In genomic region chr13:30734434-30734833, GRCh38 we compare ENCODE assay signal across 12 cellular contexts. TPM values are rescaled to one million over a fixed set of nuclear protein-coding genes. Genes with fewer than 3 reads are reported as not detected.
DNase-seq lines count a peak whose midpoint lies in the region; ATAC-seq, FAIRE-seq and TF ChIP-seq lines count a peak whose summit lies in the region.
"Had no signal": no experiment of that assay in that cellular context is flagged by ENCODE, and none has a peak within 500 bp of the region (broad histone marks: within the 10 kb centered on the region; RNA-seq: fewer than 3 reads in every experiment).

No MANE protein-coding gene starts in this region.

- FAIRE-seq in keratinocyte (lab: Jason Lieb, UNC) = peak; percentile 81

- no peaks in the 10 kb centered on the region for H3K36me3 ChIP-seq in CD4-positive, CD25-positive, alpha-beta regulatory T cell (ENCODE audit: control insufficient read depth, insufficient read depth, low read length)
- H3K36me3 ChIP-seq in keratinocyte (ENCODE audit: control insufficient read depth in 2 of 2, extremely low read depth in 1 of 2, insufficient read depth in 2 of 2, low read length in 2 of 2) (no peaks in the 10 kb centered on the region), esophagus muscularis mucosa (no peaks in the 10 kb centered on the region), mucosa of descending colon (ENCODE audit: low read depth) (no peaks in the 10 kb centered on the region)
- H3K36me3 ChIP-seq: heart right ventricle, stomach had no signal

- H3K79me2 ChIP-seq in keratinocyte (ENCODE audit: control insufficient read depth, insufficient read depth, low read length) = no peaks in the 10 kb centered on the region

- H3K9me1 ChIP-seq in keratinocyte (ENCODE audit: control insufficient read depth, extremely low read depth, insufficient read depth, low read length) = no peaks in the 10 kb centered on the region

- peak overlapping the region; percentile 87 to 99 (median 96) for H3K27ac Mint-ChIP-seq in CD4-positive, CD25-positive, alpha-beta regulatory T cell
- peak overlapping the region; percentile 89 for H3K27ac Mint-ChIP-seq in activated T-helper 17 cell treated with anti-CD3 and anti-CD28 coated beads, Interleukin-2, amount 50 U/mL, for 72 hours

- no peak for TF ChIP-seq CTCF in keratinocyte (optimal IDR thresholded peaks at IDR 0.05 in 1 of 3, IDR thresholded peaks at IDR 0.05 in 1 of 3, conservative IDR thresholded peaks at IDR 0.05 in 1 of 3; ENCODE audit: extremely low read depth in 1 of 3, insufficient read depth in 2 of 3, low read length in 3 of 3)
- no peak for TF ChIP-seq CTCF in esophagus muscularis mucosa (IDR thresholded peaks at IDR 0.05)
- no peak for TF ChIP-seq CTCF in mucosa of descending colon (IDR thresholded peaks at IDR 0.05)

- H3K4me3 ChIP-seq in CD4-positive, CD25-positive, alpha-beta regulatory T cell (ENCODE audit: low read depth, low read length) = peak overlapping the region; percentile 93
- H3K4me3 ChIP-seq in keratinocyte (ENCODE audit: control insufficient read depth in 2 of 3, extremely low read depth in 1 of 3, insufficient read depth in 2 of 3, low read depth in 1 of 3, low read length in 3 of 3) (no peak overlapping the region), esophagus muscularis mucosa (no peak overlapping the region), mucosa of descending colon (no peak overlapping the region)
- H3K4me3 ChIP-seq: stomach had no signal

- dilution Hi-C loops in keratinocyte (cut with MboI; ENCODE audit: extremely low pct_ligation_motif_present, low sequenced_read_pairs) = no loop called here

- no peak overlapping the region for H2AFZ ChIP-seq in keratinocyte (ENCODE audit: control insufficient read depth, low read length)

- H3K4me1 Mint-ChIP-seq in CD4-positive, CD25-positive, alpha-beta regulatory T cell = peaks cover 0 to 51% (median 33%) of the 10 kb centered on the region in 4 donors
- H3K4me1 Mint-ChIP-seq in activated T-helper 17 cell treated with anti-CD3 and anti-CD28 coated beads, Interleukin-2, amount 50 U/mL, for 72 hours = peaks cover 39% of the 10 kb centered on the region

- H4K20me1 ChIP-seq in keratinocyte (ENCODE audit: control insufficient read depth, extremely low read depth, insufficient read depth, low read length) = no peaks in the 10 kb centered on the region

- no peaks in the 10 kb centered on the region for H3K36me3 Mint-ChIP-seq in CD4-positive, CD25-positive, alpha-beta regulatory T cell
- H3K36me3 Mint-ChIP-seq in activated T-helper 17 cell treated with anti-CD3 and anti-CD28 coated beads, Interleukin-2, amount 50 U/mL, for 72 hours (ENCODE audit: low read depth) = no peaks in the 10 kb centered on the region

- peaks cover 47% of the 10 kb centered on the region for H3K4me1 ChIP-seq in CD4-positive, CD25-positive, alpha-beta regulatory T cell (ENCODE audit: control insufficient read depth, insufficient read depth, low read length, poor library complexity, severe bottlenecking)
- H3K4me1 ChIP-seq in keratinocyte (ENCODE audit: control insufficient read depth, extremely low read depth, insufficient read depth, low read length) (peaks cover 21% of the 10 kb centered on the region), esophagus muscularis mucosa (peaks cover 0 to 24% (median 9%) of the 10 kb centered on the region in 4 donors), mucosa of descending colon (ENCODE audit: low read depth) (no peaks in the 10 kb centered on the region)

- H3K27ac ChIP-seq in CD4-positive, CD25-positive, alpha-beta regulatory T cell (ENCODE audit: insufficient read depth, low read length, poor library complexity, severe bottlenecking) = no peak overlapping the region
- peak overlapping the region; percentile 74 for H3K27ac ChIP-seq in keratinocyte (ENCODE audit: control insufficient read depth, insufficient read depth, low read length)
- no peak overlapping the region for H3K27ac ChIP-seq in esophagus muscularis mucosa (replicated peaks in 1 of 4)

- intact Hi-C loops in esophagus muscularis mucosa (cut with DNase I) (no loop called here), mucosa of descending colon (cut with DNase I, micrococcal nuclease) (no loop called here)

- WGBS in esophagus muscularis mucosa = 58% methylated on average over 1 of the region's 1 CpG

- H3K27me3 Mint-ChIP-seq in CD4-positive, CD25-positive, alpha-beta regulatory T cell = no peaks in the 10 kb centered on the region
- H3K27me3 Mint-ChIP-seq in activated T-helper 17 cell treated with anti-CD3 and anti-CD28 coated beads, Interleukin-2, amount 50 U/mL, for 72 hours = no peaks in the 10 kb centered on the region

- no peak for TF ChIP-seq EP300 in esophagus muscularis mucosa (IDR thresholded peaks at IDR 0.05)

- TF ChIP-seq POLR2A in esophagus muscularis mucosa (IDR thresholded peaks at IDR 0.05; ENCODE audit: low read depth) = no peak

- peaks cover 0 to 1% (median 0%) of the 10 kb centered on the region in 7 donors for H3K9me3 Mint-ChIP-seq in CD4-positive, CD25-positive, alpha-beta regulatory T cell
- H3K9me3 Mint-ChIP-seq in activated T-helper 17 cell treated with anti-CD3 and anti-CD28 coated beads, Interleukin-2, amount 50 U/mL, for 72 hours = no peaks in the 10 kb centered on the region

- no peak for ATAC-seq in CD4-positive, CD25-positive, alpha-beta regulatory T cell (ENCODE audit: low read depth in 2 of 2)
- no peak for ATAC-seq in activated T-helper 17 cell treated with anti-CD3 and anti-CD28 coated beads, Interleukin-2, amount 50 U/mL, for 72 hours (replicated peaks)
- ATAC-seq in mucosa of descending colon (no peak), HG02970 (IDR thresholded peaks at IDR 0.05; ENCODE audit: low FRiP score, unreplicated experiment) (no peak)

- DNase-seq in CD4-positive, CD25-positive, alpha-beta regulatory T cell = no peak
- DNase-seq in HS-5 (ENCODE audit: low read depth) (peak; percentile 33), keratinocyte (ENCODE audit: low read depth, low spot score) (no peak), NCI-H2029 treated with DMSO at 0.1 percent for 48 hours (lab: John Stamatoyannopoulos, UW) (no peak), esophagus muscularis mucosa (ENCODE audit: extremely low spot score) (no peak), mucosa of descending colon (no peak)
- DNase-seq: activated CD4-positive, alpha-beta T cell treated with anti-CD3 and anti-CD28 coated beads, Interleukin-2, amount 50 U/mL, for 1 hour; heart right ventricle; NCI-H1092 treated with DMSO at 0.1 percent for 48 hours; stomach had no signal

- H3K9me3 ChIP-seq in CD4-positive, CD25-positive, alpha-beta regulatory T cell (ENCODE audit: control insufficient read depth in 2 of 2, low read length in 2 of 2) = no peaks in the 10 kb centered on the region
- no peaks in the 10 kb centered on the region for H3K9me3 ChIP-seq in keratinocyte (ENCODE audit: control insufficient read depth, low read depth, low read length)
- H3K9me3 ChIP-seq in esophagus muscularis mucosa = no peaks in the 10 kb centered on the region
- H3K9me3 ChIP-seq in mucosa of descending colon = no peaks in the 10 kb centered on the region
- H3K9me3 ChIP-seq: heart right ventricle, stomach had no signal

- peak overlapping the region; percentile 39 to 99 (median 66) for H3K4me3 Mint-ChIP-seq in CD4-positive, CD25-positive, alpha-beta regulatory T cell
- peak overlapping the region; percentile 81 for H3K4me3 Mint-ChIP-seq in activated T-helper 17 cell treated with anti-CD3 and anti-CD28 coated beads, Interleukin-2, amount 50 U/mL, for 72 hours

- no peaks in the 10 kb centered on the region for H3K27me3 ChIP-seq in CD4-positive, CD25-positive, alpha-beta regulatory T cell (ENCODE audit: control insufficient read depth, insufficient read depth, low read length)
- H3K27me3 ChIP-seq in keratinocyte (ENCODE audit: control insufficient read depth, extremely low read depth, insufficient read depth, low read length) (no peaks in the 10 kb centered on the region), esophagus muscularis mucosa (no peaks in the 10 kb centered on the region)

- peak overlapping the region; percentile 1 for H3K4me2 ChIP-seq in keratinocyte (ENCODE audit: control insufficient read depth, extremely low read depth, insufficient read depth, low read depth, low read length)

- H3K9ac ChIP-seq in keratinocyte (ENCODE audit: control insufficient read depth, extremely low read depth, insufficient read depth, low read length) = peak overlapping the region; percentile 49

RNA-seq across cellular contexts. Expression of gene ALOX5AP, which starts 0.9 kb away (rescaled TPM):
- 80.4 TPM for total RNA-seq in CD4-positive, CD25-positive, alpha-beta regulatory T cell
- 100 to 1,000 TPM; 299 to 544 (median 380) TPM for polyA plus RNA-seq in CD4-positive, CD25-positive, alpha-beta regulatory T cell
- total RNA-seq in activated T-helper 17 cell treated with anti-CD3 and anti-CD28 coated beads, Interleukin-2, amount 50 U/mL, for 72 hours = 10 to 100 TPM; 33.7 to 62.5 TPM
- polyA plus RNA-seq in keratinocyte = 0.31 to 0.98 TPM (median 0.62 TPM) in 3 replicates
- not detected for polyA plus RNA-seq in keratinocyte (2011; ENCODE audit: low read depth)
- 0.45 and 0.96 TPM in 2 replicates for polyA plus RNA-seq in keratinocyte (2011; cell fraction: cytosol; rRNA removed)
- 0.64 and 0.98 TPM in 2 replicates for polyA plus RNA-seq in keratinocyte (2011; cell fraction: nucleus; rRNA removed)
- polyA plus RNA-seq in keratinocyte (2012; ENCODE audit: low replicate concordance) = 0.20 and 0.22 TPM in 2 replicates
- 0.40 to 1.5 TPM in 2 of 3 replicates, not detected in the other for polyA minus RNA-seq in keratinocyte
- not detected for polyA minus RNA-seq in keratinocyte (2011; cell fraction: cytosol; rRNA and poly(A)+ RNA removed)
- not detected in 2 replicates for polyA minus RNA-seq in keratinocyte (2011; cell fraction: nucleus; rRNA and poly(A)+ RNA removed)
- total RNA-seq in esophagus muscularis mucosa (10 to 100 TPM; 14.8 to 48.2 (median 17.2) TPM), mucosa of descending colon (10 to 100 TPM in 2 of 3 donors, 1 to 10 TPM in 1; 5.1 to 13.8 (median 11.8) TPM)
